1 cellular context compared by ENCODE assay signal in the genomic region with DNA sequence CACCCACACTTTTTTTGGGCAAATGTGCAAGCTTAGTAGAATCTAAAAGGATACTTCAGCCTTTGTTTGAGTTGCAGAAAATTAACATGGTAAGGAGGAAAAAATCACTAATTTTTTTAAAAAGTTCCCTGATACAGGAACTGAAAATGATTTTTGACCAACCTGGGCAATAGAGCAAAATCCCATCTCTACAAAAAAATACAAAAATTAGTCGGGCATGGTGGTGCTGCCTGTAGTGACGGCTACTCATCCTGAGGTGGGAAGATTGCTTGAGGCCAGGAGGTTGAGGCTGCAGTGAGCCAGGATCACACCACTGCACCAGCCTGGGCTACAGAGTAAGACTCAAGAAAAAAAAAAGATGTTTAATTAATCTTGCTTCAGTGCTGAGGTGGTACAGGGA.
TF ChIP-seq lines count a peak whose summit lies in the region.

No MANE protein-coding gene starts in this region.

TF ChIP-seq in GM12878, 131 proteins besides CTCF, POLR2A, EP300 and RAD21:
- peak; percentile 47; the same call in 1 of the 2 replicates for TF ChIP-seq SPI1 (IDR thresholded peaks at IDR 0.05; ENCODE audit: borderline replicate concordance, insufficient read depth, low read depth, low read length)
- no peak for TF ChIP-seq IKZF1 (conservative IDR thresholded peaks at IDR 0.05)
- TF ChIP-seq CBX5 (IDR thresholded peaks at IDR 0.05; ENCODE audit: low read depth) = no peak
- TF ChIP-seq, protein P1, sequence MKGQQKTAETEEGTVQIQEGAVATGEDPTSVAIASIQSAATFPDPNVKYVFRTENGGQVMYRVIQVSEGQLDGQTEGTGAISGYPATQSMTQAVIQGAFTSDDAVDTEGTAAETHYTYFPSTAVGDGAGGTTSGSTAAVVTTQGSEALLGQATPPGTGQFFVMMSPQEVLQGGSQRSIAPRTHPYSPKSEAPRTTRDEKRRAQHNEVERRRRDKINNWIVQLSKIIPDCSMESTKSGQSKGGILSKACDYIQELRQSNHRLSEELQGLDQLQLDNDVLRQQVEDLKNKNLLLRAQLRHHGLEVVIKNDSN (IDR thresholded peaks at IDR 0.05; ENCODE audit: borderline replicate concordance, extremely low read length, insufficient read depth, low read depth, low read length) = no peak
- no peak for TF ChIP-seq PKNOX1 (IDR thresholded peaks at IDR 0.05)
- peak; percentile 11; the same call in 1 of the 2 replicates for TF ChIP-seq RUNX3 (IDR thresholded peaks at IDR 0.05; ENCODE audit: low read length)
- no peak for TF ChIP-seq CUX1 (IDR thresholded peaks at IDR 0.05; ENCODE audit: insufficient replicate concordance, low read depth, low read length)
- TF ChIP-seq POU2F2 (IDR thresholded peaks at IDR 0.05; ENCODE audit: borderline replicate concordance, low read depth, low read length) = no peak
- TF ChIP-seq IKZF2 (IDR thresholded peaks at IDR 0.05) = peak in 1 of 2 experiments; percentile 31; a peak in 2 of 4 replicates
